25 cellular contexts compared by ENCODE assay signal in genomic region chr2:56338232-56338631, GRCh38.
"Had no signal": no experiment of that assay in that cellular context is flagged by ENCODE, and none has a peak within 500 bp of the region (broad histone marks: within the 10 kb centered on the region; RNA-seq: fewer than 3 reads in every experiment).

No MANE protein-coding gene starts in this region.

- H3K27me3 ChIP-seq: colonic mucosa, gastrocnemius medialis, sigmoid colon, stomach, tibial artery had no signal

- H3K4me1 ChIP-seq: colonic mucosa, psoas muscle, sigmoid colon, stomach, tibial artery had no signal

- H3K9me3 ChIP-seq: colonic mucosa, gastrocnemius medialis, psoas muscle, sigmoid colon, stomach, tibial artery had no signal

- H3K9me3 Mint-ChIP-seq: dendritic cell treated with granulocyte-macrophage colony-stimulating factor and Interleukin-4, amounts not matched to agents 40 ng/mL and 50 ng/mL, for 4 days; endodermal cell; nephron progenitor cell; stimulated activated effector memory CD8-positive, alpha-beta T cell treated with anti-CD3 and anti-CD28 coated beads, Interleukin-12 subunit alpha, Interleukin-12 subunit beta, amount 100 ng/mL, for 72 hours; type B pancreatic cell had no signal

- H3K36me3 ChIP-seq: colonic mucosa, gastrocnemius medialis, sigmoid colon, stomach, tibial artery had no signal

- ATAC-seq: esophagus mucosa; gastrocnemius medialis; left lobe of liver; naive thymus-derived CD4-positive, alpha-beta T cell; psoas muscle; right cardiac atrium; stimulated activated effector memory CD8-positive, alpha-beta T cell treated with anti-CD3 and anti-CD28 coated beads, Interleukin-12 subunit alpha, Interleukin-12 subunit beta, amount 100 ng/mL, for 72 hours had no signal

- H3K27me3 Mint-ChIP-seq: dendritic cell treated with granulocyte-macrophage colony-stimulating factor and Interleukin-4, amounts not matched to agents 40 ng/mL and 50 ng/mL, for 4 days; naive thymus-derived CD4-positive, alpha-beta T cell had no signal

- DNase-seq: colonic mucosa; effector CD8-positive, alpha-beta T cell; endodermal cell; foreskin fibroblast; gastrocnemius medialis; head of caudate nucleus; mesendoderm; midbrain; naive thymus-derived CD4-positive, alpha-beta T cell; nephron progenitor cell; nucleus accumbens; psoas muscle; right cardiac atrium; sigmoid colon; stimulated activated CD4-positive, alpha-beta T cell treated with anti-CD3 and anti-CD28 coated beads, Interleukin-2, amount 100 ng/mL, for 24 hours; stimulated activated CD4-positive, alpha-beta T cell treated with anti-CD3 and anti-CD28 coated beads, Interleukin-4, amount 100 ng/mL, for 24 hours; stimulated activated naive CD4-positive, alpha-beta T cell treated with Interleukin-2 at 50 U/mL for 16 hours; stomach; tibial artery had no signal

- H3K4me1 Mint-ChIP-seq: naive thymus-derived CD4-positive, alpha-beta T cell; stimulated activated effector memory CD8-positive, alpha-beta T cell treated with anti-CD3 and anti-CD28 coated beads, Interleukin-12 subunit alpha, Interleukin-12 subunit beta, amount 100 ng/mL, for 72 hours had no signal

- H3K27ac ChIP-seq: colonic mucosa, epithelial cell of prostate, psoas muscle, sigmoid colon, stomach, tibial artery had no signal

- H3K36me3 Mint-ChIP-seq: naive thymus-derived CD4-positive, alpha-beta T cell; stimulated activated effector memory CD8-positive, alpha-beta T cell treated with anti-CD3 and anti-CD28 coated beads, Interleukin-12 subunit alpha, Interleukin-12 subunit beta, amount 100 ng/mL, for 72 hours; type B pancreatic cell had no signal

- H3K27ac Mint-ChIP-seq: dendritic cell treated with granulocyte-macrophage colony-stimulating factor and Interleukin-4, amounts not matched to agents 40 ng/mL and 50 ng/mL, for 4 days; endodermal cell; naive thymus-derived CD4-positive, alpha-beta T cell; nephron progenitor cell; stimulated activated effector memory CD8-positive, alpha-beta T cell treated with anti-CD3 and anti-CD28 coated beads, Interleukin-12 subunit alpha, Interleukin-12 subunit beta, amount 100 ng/mL, for 72 hours; type B pancreatic cell had no signal

- H3K4me3 Mint-ChIP-seq: dendritic cell treated with granulocyte-macrophage colony-stimulating factor and Interleukin-4, amounts not matched to agents 40 ng/mL and 50 ng/mL, for 4 days; endodermal cell; naive thymus-derived CD4-positive, alpha-beta T cell; nephron progenitor cell; stimulated activated effector memory CD8-positive, alpha-beta T cell treated with anti-CD3 and anti-CD28 coated beads, Interleukin-12 subunit alpha, Interleukin-12 subunit beta, amount 100 ng/mL, for 72 hours; type B pancreatic cell had no signal

- H3K4me3 ChIP-seq: colonic mucosa, gastrocnemius medialis, psoas muscle, sigmoid colon, stomach, tibial artery had no signal
